18 cellular contexts compared by ENCODE assay signal in the genomic region with DNA sequence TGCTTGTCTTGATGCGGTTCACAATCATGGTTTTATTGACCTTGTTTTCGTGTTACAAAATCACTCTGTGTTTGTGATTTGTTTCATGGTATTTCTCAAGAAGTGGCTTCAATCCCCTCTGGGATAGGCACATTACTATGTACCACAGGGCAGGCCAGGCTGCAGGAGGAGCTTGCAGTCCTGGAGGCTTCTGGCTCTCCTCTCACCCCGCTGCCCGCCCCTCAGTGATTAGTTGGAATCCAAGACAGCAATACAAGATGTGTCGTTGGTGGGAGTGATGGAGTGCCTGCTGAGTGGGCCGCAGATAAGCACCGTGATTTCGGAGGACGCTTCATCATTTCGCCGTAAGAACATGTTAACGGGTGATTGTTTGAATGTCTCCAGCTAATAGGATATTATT.
"Had no signal": no experiment of that assay in that cellular context is flagged by ENCODE, and none has a peak within 500 bp of the region (broad histone marks: within the 10 kb centered on the region; RNA-seq: fewer than 3 reads in every experiment).

No MANE protein-coding gene starts in this region.

- H3K9me3 ChIP-seq: SK-N-SH had no signal

- DNase-seq: Karpas-422, KG1, MG63, NCI-H1092 treated with DMSO at 0.1 percent for 48 hours, NCI-H1436, NCI-H187, NCI-H2029, NCI-H2081 treated with DMSO at 0.1 percent for 48 hours, NCI-H2171, NCI-H226, NCI-H446, NCI-H510A, NCI-H524 treated with DMSO at 0.1 percent for 48 hours, NCI-H69, NCI-H774, RPMI8226, SHP77, SK-N-SH had no signal

- H3K4me3 ChIP-seq: MG63 had no signal

- H3K36me3 ChIP-seq: MG63 had no signal

- H3K27me3 ChIP-seq: MG63 had no signal
